In the genomic region with DNA sequence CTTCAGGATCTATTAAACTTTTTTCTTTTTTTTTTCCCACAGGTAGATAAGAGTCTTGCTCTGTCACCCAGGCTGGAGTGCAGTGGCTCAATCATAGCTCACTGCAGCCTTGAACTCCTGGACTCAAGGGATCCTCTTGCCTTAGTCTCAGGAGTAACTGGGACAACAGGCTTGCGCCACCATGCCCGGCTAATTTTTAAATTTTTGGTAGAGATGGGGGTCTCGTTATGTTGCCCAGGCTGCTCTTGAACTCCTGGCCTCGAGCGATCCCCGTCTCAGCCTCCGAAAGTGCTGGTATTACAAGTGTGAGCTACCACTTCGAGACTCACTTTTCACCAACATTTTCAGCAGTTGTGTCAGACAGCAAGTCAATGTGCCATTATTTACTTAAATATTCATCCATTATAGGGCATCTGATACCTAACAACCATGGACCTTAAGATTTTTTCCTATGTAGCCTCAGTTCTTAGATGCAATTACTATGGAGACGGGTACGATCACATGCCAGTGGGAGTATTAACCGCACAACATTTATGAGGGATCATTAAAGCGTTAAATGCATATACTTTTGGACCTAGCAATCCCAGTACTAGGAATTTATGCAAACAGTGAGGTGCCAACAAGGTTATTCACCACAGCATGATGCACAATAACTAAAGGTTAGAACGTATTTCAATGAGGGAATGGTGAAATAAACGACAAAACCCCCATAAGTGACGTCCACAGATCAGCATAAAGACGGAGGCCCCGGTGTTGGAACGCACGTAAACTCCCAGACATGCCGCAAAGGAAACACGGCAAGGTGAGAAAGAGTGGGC, we compare ENCODE assay signal across 6 cellular contexts. TPM values are rescaled to one million over a fixed set of nuclear protein-coding genes. Genes with fewer than 3 reads are reported as not detected.
A peak's percentile ranks its signal among the peaks of the same experiment; 100 is the strongest.
DNase-seq lines count a peak whose midpoint lies in the region; TF ChIP-seq lines count a peak whose summit lies in the region.

No MANE protein-coding gene starts in this region.

- no peak for TF ChIP-seq CTCF in Caco-2 (IDR thresholded peaks at IDR 0.05; ENCODE audit: insufficient read depth in 1 of 2, low read depth in 1 of 2, low read length in 1 of 2, severe bottlenecking in 1 of 2, unreplicated experiment in 1 of 2)
- no peak for TF ChIP-seq CTCF in MCF 10A (IDR thresholded peaks at IDR 0.05; ENCODE audit: unreplicated experiment)
- no peak for TF ChIP-seq CTCF in neural crest cell (conservative IDR thresholded peaks at IDR 0.05)

- H3K27ac Mint-ChIP-seq in Caco-2 (ENCODE audit: unreplicated experiment) (peak overlapping the region; percentile 89), MCF 10A (ENCODE audit: low read depth, unreplicated experiment) (no peak overlapping the region), neural crest cell (ENCODE audit: unreplicated experiment) (peak overlapping the region; percentile 28)

- H3K27me3 Mint-ChIP-seq in Caco-2 (ENCODE audit: insufficient read depth, unreplicated experiment) (no peaks in the 10 kb centered on the region), MCF 10A (ENCODE audit: insufficient read depth, unreplicated experiment) (no peaks in the 10 kb centered on the region), neural crest cell (ENCODE audit: low read depth) (no peaks in the 10 kb centered on the region)

- peak overlapping the region; percentile 83 for H3K9ac ChIP-seq in HUES48 (ENCODE audit: low read depth, low read length)

- intact Hi-C loops in Caco-2 (cut with micrococcal nuclease; ENCODE audit: unreplicated experiment) (no loop called here), MCF 10A (cut with micrococcal nuclease) (no loop called here)

- TSS peak; percentile 64 for BruUV-seq in Caco-2 (replicated peaks; lab: Mats Ljungman, UMichigan)
- BruUV-seq in MCF 10A (replicated peaks; lab: Mats Ljungman, UMichigan): TSS peak; percentile 54

- peak overlapping the region; percentile 76 for H3K27ac ChIP-seq in HUES48 (ENCODE audit: low read depth, low read length)

- H3K9me3 Mint-ChIP-seq in Caco-2 (ENCODE audit: unreplicated experiment) (no peaks in the 10 kb centered on the region), MCF 10A (ENCODE audit: unreplicated experiment) (no peaks in the 10 kb centered on the region), neural crest cell (no peaks in the 10 kb centered on the region)

- H3K4me3 ChIP-seq in Caco-2 (ENCODE audit: low read depth, low read length): peak overlapping the region; percentile 87
- H3K4me3 ChIP-seq in HUES48 (ENCODE audit: low read depth, low read length): peak overlapping the region; percentile 96

- H3K4me3 Mint-ChIP-seq in Caco-2 (ENCODE audit: unreplicated experiment) (peak overlapping the region; percentile 81), MCF 10A (ENCODE audit: unreplicated experiment) (peak overlapping the region; percentile 79), neural crest cell (peak overlapping the region; percentile 93)

- POLR2A ChIA-PET in Caco-2 (lab: Charles Lee) (interaction anchor here (1.0 kb wide), 1 partner anchor 28 kb away, joined by 6 read pairs; a partner anchor contains a TSS), MCF 10A (lab: Yijun Ruan, JAX) (interaction anchor here (0.6 to 6.5 kb wide), 12 partner anchors 9 to 127 kb away, joined by 3 to 136 read pairs (median 3); a partner anchor contains a TSS)

- no peak for DNase-seq in Caco-2
- no peak for DNase-seq in MCF 10A (ENCODE audit: unreplicated experiment)
- no peak for DNase-seq in neural crest cell (ENCODE audit: low read depth, low spot score)
- DNase-seq in NCI-H524 (lab: John Stamatoyannopoulos, UW): no peak
- DNase-seq in SIG-M5 treated with dmso at 0.1 percent for 504 hours (lab: John Stamatoyannopoulos, UW; ENCODE audit: unreplicated experiment): no peak

- peaks cover 8% of the 10 kb centered on the region; the same call in 1 of the 2 replicates for H3K4me1 ChIP-seq in Caco-2
- H3K4me1 ChIP-seq in HUES48 (ENCODE audit: control insufficient read depth, insufficient read depth, low read length): peaks cover 8% of the 10 kb centered on the region

- H3K9me3 ChIP-seq in Caco-2 (no peaks in the 10 kb centered on the region), HUES48 (ENCODE audit: control insufficient read depth, insufficient read depth, low read length) (no peaks in the 10 kb centered on the region)

- H3K36me3 ChIP-seq in Caco-2 (ENCODE audit: control insufficient read depth, insufficient read depth, low read length) (no peaks in the 10 kb centered on the region), HUES48 (ENCODE audit: control insufficient read depth, insufficient read depth, low read length) (peaks cover 13% of the 10 kb centered on the region)

- peaks cover 32% of the 10 kb centered on the region for H3K36me3 Mint-ChIP-seq in Caco-2 (ENCODE audit: insufficient read depth, unreplicated experiment)
- H3K36me3 Mint-ChIP-seq in MCF 10A (ENCODE audit: insufficient read depth, unreplicated experiment): peaks cover 45% of the 10 kb centered on the region
- no peaks in the 10 kb centered on the region for H3K36me3 Mint-ChIP-seq in neural crest cell (ENCODE audit: low read depth)

- no peaks in the 10 kb centered on the region for H3K4me1 Mint-ChIP-seq in Caco-2 (ENCODE audit: low read depth, unreplicated experiment)
- H3K4me1 Mint-ChIP-seq in MCF 10A (ENCODE audit: insufficient read depth, unreplicated experiment): peaks cover 19% of the 10 kb centered on the region
- H3K4me1 Mint-ChIP-seq in neural crest cell: peaks cover 26% of the 10 kb centered on the region

- H3K27me3 ChIP-seq in Caco-2 (replicated peaks; ENCODE audit: control insufficient read depth, insufficient read depth, low read length): no peaks in the 10 kb centered on the region
- H3K27me3 ChIP-seq in HUES48 (ENCODE audit: control insufficient read depth, insufficient read depth, low read length): no peaks in the 10 kb centered on the region

- CTCF ChIA-PET in Caco-2 (lab: Charles Lee): no interaction called here
- CTCF ChIA-PET in MCF 10A (lab: Yijun Ruan, JAX): interaction anchor here (0.7 to 4.1 kb wide), 4 partner anchors 14 to 213 kb away, joined by 3 to 28 read pairs (median 4); no protein-coding TSS in a partner anchor

RNA-seq across cellular contexts. Expression of a gene that starts 0.8 kb away (rescaled TPM):
- total RNA-seq in Caco-2 (2022): 24.6 and 26.0 TPM in 2 replicates
- total RNA-seq in MCF 10A (2022): 19.8 and 20.5 TPM in 2 replicates
- 23.3 and 24.0 TPM in 2 replicates for total RNA-seq in neural crest cell

RNA-seq across cellular contexts. Expression of a gene that starts 1.4 kb away (rescaled TPM):
- total RNA-seq in Caco-2 (2022): 162 and 172 TPM in 2 replicates
- total RNA-seq in MCF 10A (2022): 86.8 and 103 TPM in 2 replicates
- 136 and 146 TPM in 2 replicates for total RNA-seq in neural crest cell

RNA-seq across cellular contexts. Expression of a gene that starts 27.9 kb away (rescaled TPM):
- total RNA-seq in Caco-2 (2022) (97.1 and 111 TPM in 2 replicates), MCF 10A (2022) (93.3 and 109 TPM in 2 replicates), neural crest cell (115 and 122 TPM in 2 replicates)

RNA-seq across cellular contexts. Expression of a gene that starts 28.2 kb away (rescaled TPM):
- 56.8 and 57.4 TPM in 2 replicates for total RNA-seq in Caco-2 (2022)
- total RNA-seq in MCF 10A (2022): 65.3 and 66.1 TPM in 2 replicates
- total RNA-seq in neural crest cell: 41.3 and 44.3 TPM in 2 replicates

RNA-seq across cellular contexts. Expression of a gene that starts 42.5 kb away (rescaled TPM):
- total RNA-seq in Caco-2 (2022) (not detected in 2 replicates), MCF 10A (2022) (not detected in 2 replicates), neural crest cell (not detected in 2 replicates)
